Comparison of ENCODE assay signal across 6 cellular contexts in genomic region chr17:41784207-41784744, GRCh38. TPM values are rescaled to one million over a fixed set of nuclear protein-coding genes. Genes with fewer than 3 reads are reported as not detected.
DNase-seq lines count a peak whose midpoint lies in the region; ATAC-seq, FAIRE-seq and TF ChIP-seq lines count a peak whose summit lies in the region.

No MANE protein-coding gene starts in this region.

- no peak overlapping the region for H2AFZ ChIP-seq in neural progenitor cell (replicated peaks)

- H3K4me2 ChIP-seq in neural progenitor cell = peak overlapping the region; percentile 95

- FAIRE-seq in H54 (lab: Jason Lieb, UNC) = no peak

- TF ChIP-seq CTCF in body of pancreas (IDR thresholded peaks at IDR 0.05) (no peak), neural progenitor cell (IDR thresholded peaks at IDR 0.05) (no peak)

- H3K27ac Mint-ChIP-seq in neural progenitor cell = peak overlapping the region; percentile 85

- TF ChIP-seq POLR2A in H54 (IDR thresholded peaks at IDR 0.05; ENCODE audit: low read depth, low read length) = no peak
- TF ChIP-seq POLR2A in body of pancreas (IDR thresholded peaks at IDR 0.05) = peak in 1 of 3 donors; percentile 26

- H3K9ac ChIP-seq in neural progenitor cell = peak overlapping the region; percentile 10

- H3K36me3 Mint-ChIP-seq in neural progenitor cell = no peaks in the 10 kb centered on the region

- H3F3A ChIP-seq in neural progenitor cell (ENCODE audit: low read depth) = peaks cover 40% of the 10 kb centered on the region

- H3K4me3 ChIP-seq in body of pancreas (no peak overlapping the region), neural progenitor cell (peak overlapping the region; percentile 83)

- peak overlapping the region; percentile 90 for H3K4me3 Mint-ChIP-seq in neural progenitor cell

- H3K36me3 ChIP-seq in body of pancreas (replicated peaks in 1 of 2; ENCODE audit: insufficient read depth in 1 of 2, low read depth in 2 of 2) = no peaks in the 10 kb centered on the region
- no peaks in the 10 kb centered on the region for H3K36me3 ChIP-seq in neural progenitor cell

- DNase-seq in H54 (ENCODE audit: insufficient read length, low spot score) (peak; percentile 96), body of pancreas (peak; percentile 38 to 71 (median 64)), neural progenitor cell (ENCODE audit: low spot score) (peak; percentile 76), NCI-H1105 treated with DMSO at 0.1 percent for 48 hours (lab: John Stamatoyannopoulos, UW) (no peak), D341Med (ENCODE audit: low spot score) (no peak)

- intact Hi-C loops in body of pancreas (cut with DNase I) = no loop called here

- H3K9me3 ChIP-seq in body of pancreas (no peaks in the 10 kb centered on the region), neural progenitor cell (ENCODE audit: low read depth) (no peaks in the 10 kb centered on the region)

- H3K27ac ChIP-seq in body of pancreas = peak overlapping the region; percentile 31 to 97 (median 95)
- H3K27ac ChIP-seq in neural progenitor cell = peak overlapping the region; percentile 89

- H4K20me1 ChIP-seq in neural progenitor cell (ENCODE audit: low read depth) = peaks cover 36% of the 10 kb centered on the region

- ATAC-seq in body of pancreas = no peak
- no peak for ATAC-seq in HG02885 (IDR thresholded peaks at IDR 0.05; ENCODE audit: poor library complexity, unreplicated experiment)

- H3K4me1 ChIP-seq in body of pancreas = peaks cover 56% of the 10 kb centered on the region
- peaks cover 23% of the 10 kb centered on the region for H3K4me1 ChIP-seq in neural progenitor cell

- H3K4me1 Mint-ChIP-seq in neural progenitor cell = peaks cover 35% of the 10 kb centered on the region

- H3K27me3 ChIP-seq in body of pancreas (no peaks in the 10 kb centered on the region), neural progenitor cell (no peaks in the 10 kb centered on the region)

- H3K9me3 Mint-ChIP-seq in neural progenitor cell = no peaks in the 10 kb centered on the region

- H3K79me2 ChIP-seq in neural progenitor cell (ENCODE audit: low read depth) = peaks cover 61% of the 10 kb centered on the region

- H3K27me3 Mint-ChIP-seq in neural progenitor cell (ENCODE audit: insufficient read depth, low read depth) = peaks cover 4% of the 10 kb centered on the region

- 21 to 55% methylated on average over 3 to 6 of the region's 6 CpGs for WGBS in body of pancreas, 2 donors

RNA-seq across cellular contexts. Expression of gene JUP, which starts 2.2 kb away (rescaled TPM):
- total RNA-seq in body of pancreas (10 to 100 TPM; 67.9 to 85.4 TPM), neural progenitor cell (ENCODE audit: low replicate concordance) (28.5 and 91.8 TPM in 2 replicates)

RNA-seq across cellular contexts. Expression of gene P3H4, which starts 27.5 kb away (rescaled TPM):
- 10 to 100 TPM; 18.4 to 22.7 TPM for total RNA-seq in body of pancreas
- 18.7 and 48.5 TPM in 2 replicates for total RNA-seq in neural progenitor cell (ENCODE audit: low replicate concordance)

RNA-seq across cellular contexts. Expression of gene FKBP10, which starts 28.5 kb away (rescaled TPM):
- total RNA-seq in body of pancreas (10 to 100 TPM; 22.3 to 33.6 TPM), neural progenitor cell (ENCODE audit: low replicate concordance) (108 and 231 TPM in 2 replicates)

RNA-seq across cellular contexts. Expression of gene HAP1, which starts 49.8 kb away (rescaled TPM):
- total RNA-seq in body of pancreas (1 to 10 TPM in 1 of 2 donors, under 1 TPM in 1; 0.52 to 1.3 TPM), neural progenitor cell (ENCODE audit: low replicate concordance) (0.45 and 1.7 TPM in 2 replicates)

RNA-seq across cellular contexts. Expression of gene NT5C3B, which starts 51.8 kb away (rescaled TPM):
- total RNA-seq in body of pancreas (10 to 100 TPM; 43.1 to 46.5 TPM), neural progenitor cell (ENCODE audit: low replicate concordance) (99.5 and 106 TPM in 2 replicates)

Comparison
In these comparisons a context has a peak if more than half of its experiments do, and no peak if none do; other contexts are left out.
1. DNase-seq: peak in H54 (single experiment), body of pancreas (4 of 4) and neural progenitor cell (single experiment); none in NCI-H1105 treated with DMSO at 0.1 percent for 48 hours (single experiment) and D341Med (single experiment).